ENCODE assay signal across 16 cellular contexts in the genomic region with DNA sequence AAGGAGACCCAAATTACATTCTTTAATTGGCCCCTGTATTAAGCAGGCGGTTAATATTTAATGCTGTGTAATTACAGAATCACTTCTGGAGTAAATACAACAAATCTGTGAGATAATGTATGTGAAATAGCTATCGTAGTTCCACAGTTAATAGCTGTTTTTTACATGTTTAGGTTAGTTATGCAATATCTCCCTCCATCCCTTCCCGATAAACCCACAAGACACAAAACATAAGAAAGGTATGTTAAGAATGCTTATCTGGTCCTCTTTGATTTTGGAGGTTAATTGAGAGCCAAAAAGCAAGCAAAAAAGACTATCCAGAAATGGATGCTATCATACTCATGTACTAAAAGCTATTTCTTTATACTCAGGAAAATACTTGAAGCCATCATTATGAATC.
"Had no signal": no experiment of that assay in that cellular context is flagged by ENCODE, and none has a peak within 500 bp of the region (broad histone marks: within the 10 kb centered on the region; RNA-seq: fewer than 3 reads in every experiment).

No MANE protein-coding gene starts in this region.

- H3K27me3 ChIP-seq: gastroesophageal sphincter, heart right ventricle, right atrium auricular region, tibial nerve had no signal

- H3K4me3 ChIP-seq: coronary artery, gastroesophageal sphincter, heart right ventricle, right atrium auricular region, skin epidermis, tibial nerve had no signal

- FAIRE-seq: urothelium cell line had no signal

- H3K9me3 ChIP-seq: gastroesophageal sphincter, heart right ventricle, right atrium auricular region, tibial nerve had no signal

- H3K27ac ChIP-seq: coronary artery, gastroesophageal sphincter, heart right ventricle, right atrium auricular region, skin epidermis, tibial nerve had no signal

- H3K4me1 ChIP-seq: right atrium auricular region had no signal

- ATAC-seq: activated CD8-positive, alpha-beta T cell treated with anti-CD3 and anti-CD28 coated beads, Interleukin-2, amount 10 ng/mL, durations not matched to agents 7 days and 5 days; gastroesophageal sphincter; heart right ventricle; left ventricle myocardium superior had no signal

- DNase-seq: activated CD4-positive, alpha-beta T cell treated with anti-CD3 and anti-CD28 coated beads, Interleukin-2, amount 10 ng/mL, durations not matched to agents 7 days and 5 days; activated CD8-positive, alpha-beta T cell treated with anti-CD3 and anti-CD28 coated beads, Interleukin-2, amount 10 ng/mL, durations not matched to agents 7 days and 5 days; activated naive CD4-positive, alpha-beta T cell treated with anti-CD3 and anti-CD28 coated beads, Interleukin-2, amount 10 ng/mL, durations not matched to agents 7 days and 5 days; activated T-cell treated with anti-CD3 and anti-CD28 coated beads, Interleukin-2, amount 50 U/mL, for 24 hours; erythroblast; heart right ventricle; left ventricle myocardium superior; naive B cell; stimulated activated CD4-positive, alpha-beta T cell treated with anti-CD3 and anti-CD28 coated beads, Interleukin-15, amount 100 ng/mL, for 24 hours; stimulated activated CD4-positive, alpha-beta T cell treated with anti-CD3 and anti-CD28 coated beads, Interleukin-2, amount 100 ng/mL, for 48 hours had no signal
